In genomic region chr9:131738838-131739191, GRCh38 we compare ENCODE assay signal across 8 cellular contexts. TPM values are rescaled to one million over a fixed set of nuclear protein-coding genes. Genes with fewer than 3 reads are reported as not detected.
DNase-seq lines count a peak whose midpoint lies in the region; ATAC-seq and TF ChIP-seq lines count a peak whose summit lies in the region.

No MANE protein-coding gene starts in this region.

- peaks cover 47% of the 10 kb centered on the region for H3K79me2 ChIP-seq in smooth muscle cell (ENCODE audit: low read depth)

- peak overlapping the region; percentile 75 for H3K27ac Mint-ChIP-seq in activated T-cell treated with anti-CD3 and anti-CD28 coated beads, Interleukin-2, amount 50 U/mL, for 72 hours

- peak overlapping the region; percentile 62 for H3K9ac ChIP-seq in smooth muscle cell (ENCODE audit: low read depth)

- H3K4me3 ChIP-seq in right cardiac atrium (ENCODE audit: low read length), result peak overlapping the region; percentile 99
- H3K4me3 ChIP-seq in smooth muscle cell, result peak overlapping the region; percentile 74

- no peaks in the 10 kb centered on the region for H3K27me3 ChIP-seq in right cardiac atrium (ENCODE audit: control insufficient read depth, insufficient read depth)
- no peaks in the 10 kb centered on the region for H3K27me3 ChIP-seq in smooth muscle cell (ENCODE audit: low read depth)

- H4K20me1 ChIP-seq in smooth muscle cell (ENCODE audit: low read depth), result peaks cover 48% of the 10 kb centered on the region

- intact Hi-C loops in right cardiac atrium (cut with DNase I), result loop anchor here in 2 of 4 donors (2.0 to 10.0 kb wide), 3 partner anchors 64 to 148 kb away; no protein-coding TSS in a partner anchor

- H3K4me2 ChIP-seq in smooth muscle cell, result peak overlapping the region; percentile 98

- WGBS in right cardiac atrium, result 21% methylated on average over 7 of the region's 7 CpGs
- WGBS in smooth muscle cell (ENCODE audit: low lambda C conversion rate), result 18% methylated on average over 7 of the region's 7 CpGs

- TF ChIP-seq CTCF in VCaP (conservative IDR thresholded peaks at IDR 0.05), result no peak
- no peak for TF ChIP-seq CTCF in smooth muscle cell (IDR thresholded peaks at IDR 0.05; ENCODE audit: borderline replicate concordance, insufficient read depth, poor library complexity, severe bottlenecking)

- H3K36me3 ChIP-seq in smooth muscle cell (ENCODE audit: low read depth), result no peaks in the 10 kb centered on the region

- H2AFZ ChIP-seq in smooth muscle cell (ENCODE audit: low read depth), result peak overlapping the region; percentile 43

- H3K4me1 ChIP-seq in right cardiac atrium (ENCODE audit: control insufficient read depth, insufficient read depth, low read length) (peaks cover 17% of the 10 kb centered on the region), smooth muscle cell (ENCODE audit: low read depth) (peaks cover 13% of the 10 kb centered on the region)

- H3K9me3 Mint-ChIP-seq in activated T-cell treated with anti-CD3 and anti-CD28 coated beads, Interleukin-2, amount 50 U/mL, for 72 hours, result no peaks in the 10 kb centered on the region

- peak overlapping the region; percentile 94 to 96 for H3K4me3 Mint-ChIP-seq in activated T-cell treated with anti-CD3 and anti-CD28 coated beads, Interleukin-2, amount 50 U/mL, for 72 hours

- H3K36me3 Mint-ChIP-seq in activated T-cell treated with anti-CD3 and anti-CD28 coated beads, Interleukin-2, amount 50 U/mL, for 72 hours (ENCODE audit: insufficient read depth in 2 of 2), result peaks cover 4 to 15% of the 10 kb centered on the region in 2 donors

- no peak for DNase-seq in activated T-cell treated with anti-CD3 and anti-CD28 coated beads, Interleukin-2, amount 50 U/mL, for 72 hours
- no peak for DNase-seq in activated T-cell treated with anti-CD3 and anti-CD28 coated beads, Interleukin-2, amount 50 U/mL, for 48 hours
- DNase-seq in right cardiac atrium, result peak in 1 of 3 donors; percentile 41
- no peak for DNase-seq in smooth muscle cell (lab: John Stamatoyannopoulos, UW; ENCODE audit: unreplicated experiment)
- DNase-seq in cerebellar nuclear complex (lab: John Stamatoyannopoulos, UW), result no peak

- no peak for ATAC-seq in activated T-cell treated with anti-CD3 and anti-CD28 coated beads, Interleukin-2, amount 50 U/mL, for 72 hours (replicated peaks in 1 of 2)
- ATAC-seq in right cardiac atrium (no peak), HG02973 (IDR thresholded peaks at IDR 0.05; ENCODE audit: unreplicated experiment) (no peak), GM19328 (IDR thresholded peaks at IDR 0.05; ENCODE audit: unreplicated experiment) (no peak)

- H3K27me3 Mint-ChIP-seq in activated T-cell treated with anti-CD3 and anti-CD28 coated beads, Interleukin-2, amount 50 U/mL, for 72 hours (ENCODE audit: low read depth), result no peaks in the 10 kb centered on the region

- peak overlapping the region; percentile 93 for H3K27ac ChIP-seq in VCaP
- peak overlapping the region; percentile 96 for H3K27ac ChIP-seq in right cardiac atrium (ENCODE audit: low read length)
- H3K27ac ChIP-seq in smooth muscle cell (ENCODE audit: low read depth), result no peak overlapping the region

- H3K4me1 Mint-ChIP-seq in activated T-cell treated with anti-CD3 and anti-CD28 coated beads, Interleukin-2, amount 50 U/mL, for 72 hours (ENCODE audit: low read depth), result peaks cover 66% of the 10 kb centered on the region

- peaks cover 11% of the 10 kb centered on the region for H3F3A ChIP-seq in smooth muscle cell (ENCODE audit: low read depth)

- no peaks in the 10 kb centered on the region for H3K9me3 ChIP-seq in right cardiac atrium (ENCODE audit: control insufficient read depth, low read length)
- no peaks in the 10 kb centered on the region for H3K9me3 ChIP-seq in smooth muscle cell (replicated peaks; ENCODE audit: low read depth)

RNA-seq across cellular contexts. Expression of gene RAPGEF1, which starts 1.1 kb away (rescaled TPM):
- total RNA-seq in activated T-cell treated with anti-CD3 and anti-CD28 coated beads, Interleukin-2, amount 50 U/mL, for 72 hours, result 100 to 1,000 TPM; 170 to 175 TPM
- total RNA-seq in right cardiac atrium (100 to 1,000 TPM in 1 of 4 donors, 10 to 100 TPM in 3; 82.3 to 100 (median 93.0) TPM), smooth muscle cell (15.3 and 17.8 TPM in 2 replicates)
- polyA plus RNA-seq in right cardiac atrium (58.5 TPM), smooth muscle cell (16.4 and 21.8 TPM in 2 replicates)
